ENCODE assay signal across 8 cellular contexts in the genomic region with DNA sequence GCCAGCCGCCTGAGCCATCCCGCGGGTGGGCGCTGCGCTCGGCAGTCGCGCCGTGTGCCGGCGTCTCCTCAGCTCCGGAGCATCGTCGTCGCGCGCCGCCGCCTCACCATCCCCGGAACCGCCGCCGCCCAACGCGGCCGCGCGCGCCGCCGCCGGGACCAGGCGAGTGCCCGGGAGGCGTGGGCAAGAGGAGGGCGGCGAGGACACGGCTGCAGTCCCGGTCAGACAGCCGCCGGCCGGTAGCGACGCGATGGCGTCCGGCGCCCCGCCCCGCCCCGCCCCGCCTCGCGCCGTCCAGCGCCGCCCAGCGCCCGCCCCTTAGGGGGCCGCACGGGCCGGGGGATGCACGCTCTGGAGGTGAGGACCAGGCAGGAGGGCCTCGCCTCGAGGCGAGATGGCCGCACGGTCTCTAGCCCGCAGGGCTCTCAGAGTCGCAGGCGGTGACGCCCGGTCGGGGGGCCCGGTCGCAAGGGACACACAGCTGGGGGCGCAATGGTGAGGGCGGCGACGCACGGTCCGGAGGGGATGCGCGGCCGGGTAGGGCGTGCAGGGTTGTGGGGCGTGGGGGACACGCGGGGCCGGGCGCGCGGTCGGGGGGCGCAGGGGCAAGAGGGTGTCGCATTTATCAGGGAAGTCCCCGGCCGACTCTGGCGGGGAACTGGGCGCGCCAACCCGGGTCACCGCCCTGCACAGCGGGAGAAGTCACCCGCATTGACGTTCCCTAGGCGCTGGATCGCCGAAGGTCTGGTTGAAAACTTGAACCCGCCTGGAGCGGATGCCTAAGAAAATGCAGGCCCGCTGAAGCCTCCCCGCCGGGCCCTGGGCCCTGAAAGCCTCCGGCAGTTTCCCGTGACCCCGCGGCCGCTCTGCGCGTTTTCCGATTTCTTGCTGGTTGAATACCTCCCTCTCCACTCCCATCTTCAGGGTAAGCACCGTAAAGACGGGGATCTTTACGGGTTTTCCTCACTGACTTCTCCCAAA. TPM values are rescaled to one million over a fixed set of nuclear protein-coding genes. Genes with fewer than 3 reads are reported as not detected.
DNase-seq lines count a peak whose midpoint lies in the region; ATAC-seq and TF ChIP-seq lines count a peak whose summit lies in the region.

A gene (minus strand): TSS at position 259 of the 981 bp plus-strand sequence. CDS start 241 bp downstream, at position 18.

- TF ChIP-seq POLR2A in upper lobe of left lung (IDR thresholded peaks at IDR 0.05) = peak in 2 of 4 donors; percentile 64 to 84

- TF ChIP-seq CTCF in neural progenitor cell (IDR thresholded peaks at IDR 0.05) = peak; percentile 8
- peak in 4 of 6 experiments; percentile 10 to 34 (median 25) for TF ChIP-seq CTCF in upper lobe of left lung (IDR thresholded peaks at IDR 0.05)

- peaks cover 20% of the 10 kb centered on the region for H3K4me1 Mint-ChIP-seq in activated naive CD4-positive, alpha-beta T cell treated with anti-CD3 and anti-CD28 coated beads, Interleukin-2, amount 10 ng/mL, durations not matched to agents 7 days and 5 days
- peaks cover 23% of the 10 kb centered on the region for H3K4me1 Mint-ChIP-seq in neural progenitor cell

- CTCF ChIA-PET in activated naive CD4-positive, alpha-beta T cell treated with anti-CD3 and anti-CD28 coated beads, Interleukin-2, amount 10 ng/mL, durations not matched to agents 7 days and 5 days (lab: Charles Lee) = interaction anchor here (1.2 to 2.4 kb wide), 3 partner anchors 264 to 276 kb away, joined by 3 to 29 read pairs (median 3); no protein-coding TSS in a partner anchor

- H3K9ac ChIP-seq in neural progenitor cell = peak within 1 kb of the TSS; percentile 21

- peak within 1 kb of the TSS; percentile 96 for H3K4me2 ChIP-seq in neural progenitor cell

- no peak for TF ChIP-seq EP300 in upper lobe of left lung (IDR thresholded peaks at IDR 0.05)

- no peak within 1 kb of the TSS for H3K27ac Mint-ChIP-seq in activated naive CD4-positive, alpha-beta T cell treated with anti-CD3 and anti-CD28 coated beads, Interleukin-2, amount 10 ng/mL, durations not matched to agents 7 days and 5 days
- peak within 1 kb of the TSS; percentile 88 for H3K27ac Mint-ChIP-seq in neural progenitor cell

- peaks cover 19% of the 10 kb centered on the region for H4K20me1 ChIP-seq in neural progenitor cell (ENCODE audit: low read depth)

- peak within 1 kb of the TSS; percentile 74 for H3K4me3 Mint-ChIP-seq in activated naive CD4-positive, alpha-beta T cell treated with anti-CD3 and anti-CD28 coated beads, Interleukin-2, amount 10 ng/mL, durations not matched to agents 7 days and 5 days
- H3K4me3 Mint-ChIP-seq in neural progenitor cell = peak within 1 kb of the TSS; percentile 95

- peak within 1 kb of the TSS; percentile 87 for H2AFZ ChIP-seq in neural progenitor cell (replicated peaks)

- peaks cover 14% of the 10 kb centered on the region for H3F3A ChIP-seq in neural progenitor cell (ENCODE audit: low read depth)

- H3K9me3 ChIP-seq in neural progenitor cell (ENCODE audit: low read depth) (no peaks in the 10 kb centered on the region), upper lobe of left lung (no peaks in the 10 kb centered on the region)

- H3K27me3 ChIP-seq in neural progenitor cell = peaks cover 38% of the 10 kb centered on the region
- no peaks in the 10 kb centered on the region for H3K27me3 ChIP-seq in upper lobe of left lung

- H3K27ac ChIP-seq in neural progenitor cell (no peak within 1 kb of the TSS), upper lobe of left lung (peak within 1 kb of the TSS; percentile 93 to 98 (median 96))

- H3K36me3 Mint-ChIP-seq in activated naive CD4-positive, alpha-beta T cell treated with anti-CD3 and anti-CD28 coated beads, Interleukin-2, amount 10 ng/mL, durations not matched to agents 7 days and 5 days = peaks cover 7% of the 10 kb centered on the region
- no peaks in the 10 kb centered on the region for H3K36me3 Mint-ChIP-seq in neural progenitor cell

- no peaks in the 10 kb centered on the region for H3K36me3 ChIP-seq in neural progenitor cell
- no peaks in the 10 kb centered on the region for H3K36me3 ChIP-seq in upper lobe of left lung

- peaks cover 36% of the 10 kb centered on the region for H3K27me3 Mint-ChIP-seq in activated naive CD4-positive, alpha-beta T cell treated with anti-CD3 and anti-CD28 coated beads, Interleukin-2, amount 10 ng/mL, durations not matched to agents 7 days and 5 days
- peaks cover 9% of the 10 kb centered on the region for H3K27me3 Mint-ChIP-seq in neural progenitor cell (ENCODE audit: insufficient read depth, low read depth)

- H3K4me3 ChIP-seq in neural progenitor cell = peak within 1 kb of the TSS; percentile 76
- peak within 1 kb of the TSS; percentile 81 to 93 (median 86) for H3K4me3 ChIP-seq in upper lobe of left lung

- H3K4me1 ChIP-seq in neural progenitor cell = peaks cover 6% of the 10 kb centered on the region
- peaks cover 18 to 40% (median 28%) of the 10 kb centered on the region in 4 donors for H3K4me1 ChIP-seq in upper lobe of left lung

- DNase-seq in Ammon's horn (ENCODE audit: low spot score) = peak; percentile 88
- DNase-seq in activated naive CD4-positive, alpha-beta T cell treated with anti-CD3 and anti-CD28 coated beads, Interleukin-2, amount 10 ng/mL, durations not matched to agents 7 days and 5 days = peak; percentile 54
- DNase-seq in globus pallidus (ENCODE audit: low spot score) = peak; percentile 80
- peak; percentile 86 for DNase-seq in neural progenitor cell (ENCODE audit: low spot score)
- DNase-seq in upper lobe of left lung = peak; percentile 86 to 95

- WGBS in upper lobe of left lung, 2 donors = 9 to 22% methylated on average over 18 to 56 of the region's 125 CpGs

- ATAC-seq in GM19025 (IDR thresholded peaks at IDR 0.05; ENCODE audit: low read depth, unreplicated experiment) (peak; percentile 81), HG03196 (IDR thresholded peaks at IDR 0.05; ENCODE audit: unreplicated experiment) (peak; percentile 64), upper lobe of left lung (ENCODE audit: low FRiP score in 2 of 2) (peak; percentile 87 to 93)

- peaks cover 24% of the 10 kb centered on the region for H3K79me2 ChIP-seq in neural progenitor cell (ENCODE audit: low read depth)

- H3K9me3 Mint-ChIP-seq in activated naive CD4-positive, alpha-beta T cell treated with anti-CD3 and anti-CD28 coated beads, Interleukin-2, amount 10 ng/mL, durations not matched to agents 7 days and 5 days = no peaks in the 10 kb centered on the region
- no peaks in the 10 kb centered on the region for H3K9me3 Mint-ChIP-seq in neural progenitor cell

TF ChIP-seq in PFSK-1, 5 proteins besides CTCF, POLR2A, EP300 and RAD21:
- peak; percentile 75 for TF ChIP-seq FOXP2 (optimal IDR thresholded peaks at IDR 0.05; ENCODE audit: borderline replicate concordance, extremely low read depth, extremely low read length, insufficient read depth)
- TF ChIP-seq TAF1 (IDR thresholded peaks at IDR 0.05; ENCODE audit: borderline replicate concordance, insufficient read depth, low read length) = peak; percentile 70; the same call in 1 of the 2 replicates
- peak; percentile 73 for TF ChIP-seq POLR2AphosphoS5 (IDR thresholded peaks at IDR 0.05; ENCODE audit: low read depth, low read length)
- TF ChIP-seq SIN3A (IDR thresholded peaks at IDR 0.05; ENCODE audit: borderline replicate concordance, insufficient read depth, low read length) = no peak
- TF ChIP-seq, protein P1, sequence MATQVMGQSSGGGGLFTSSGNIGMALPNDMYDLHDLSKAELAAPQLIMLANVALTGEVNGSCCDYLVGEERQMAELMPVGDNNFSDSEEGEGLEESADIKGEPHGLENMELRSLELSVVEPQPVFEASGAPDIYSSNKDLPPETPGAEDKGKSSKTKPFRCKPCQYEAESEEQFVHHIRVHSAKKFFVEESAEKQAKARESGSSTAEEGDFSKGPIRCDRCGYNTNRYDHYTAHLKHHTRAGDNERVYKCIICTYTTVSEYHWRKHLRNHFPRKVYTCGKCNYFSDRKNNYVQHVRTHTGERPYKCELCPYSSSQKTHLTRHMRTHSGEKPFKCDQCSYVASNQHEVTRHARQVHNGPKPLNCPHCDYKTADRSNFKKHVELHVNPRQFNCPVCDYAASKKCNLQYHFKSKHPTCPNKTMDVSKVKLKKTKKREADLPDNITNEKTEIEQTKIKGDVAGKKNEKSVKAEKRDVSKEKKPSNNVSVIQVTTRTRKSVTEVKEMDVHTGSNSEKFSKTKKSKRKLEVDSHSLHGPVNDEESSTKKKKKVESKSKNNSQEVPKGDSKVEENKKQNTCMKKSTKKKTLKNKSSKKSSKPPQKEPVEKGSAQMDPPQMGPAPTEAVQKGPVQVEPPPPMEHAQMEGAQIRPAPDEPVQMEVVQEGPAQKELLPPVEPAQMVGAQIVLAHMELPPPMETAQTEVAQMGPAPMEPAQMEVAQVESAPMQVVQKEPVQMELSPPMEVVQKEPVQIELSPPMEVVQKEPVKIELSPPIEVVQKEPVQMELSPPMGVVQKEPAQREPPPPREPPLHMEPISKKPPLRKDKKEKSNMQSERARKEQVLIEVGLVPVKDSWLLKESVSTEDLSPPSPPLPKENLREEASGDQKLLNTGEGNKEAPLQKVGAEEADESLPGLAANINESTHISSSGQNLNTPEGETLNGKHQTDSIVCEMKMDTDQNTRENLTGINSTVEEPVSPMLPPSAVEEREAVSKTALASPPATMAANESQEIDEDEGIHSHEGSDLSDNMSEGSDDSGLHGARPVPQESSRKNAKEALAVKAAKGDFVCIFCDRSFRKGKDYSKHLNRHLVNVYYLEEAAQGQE (IDR thresholded peaks at IDR 0.05; ENCODE audit: insufficient read depth in 1 of 2, low read depth in 2 of 2, low read length in 2 of 2) = 0 out of 4 replicates have a peak, but pooled peaks of 1 of the 2 experiments have one; percentile 35

RNA-seq across cellular contexts. Expression of the gene that starts here (rescaled TPM):
- polyA plus RNA-seq in PFSK-1 (2012; ENCODE audit: insufficient read length, low read depth) = 31.9 TPM
- total RNA-seq in neural progenitor cell (ENCODE audit: low replicate concordance) = 12.2 and 18.4 TPM in 2 replicates
- total RNA-seq in upper lobe of left lung = 10 to 100 TPM; 33.9 to 76.7 (median 59.6) TPM
